8 cellular contexts compared by ENCODE assay signal in the genomic region with DNA sequence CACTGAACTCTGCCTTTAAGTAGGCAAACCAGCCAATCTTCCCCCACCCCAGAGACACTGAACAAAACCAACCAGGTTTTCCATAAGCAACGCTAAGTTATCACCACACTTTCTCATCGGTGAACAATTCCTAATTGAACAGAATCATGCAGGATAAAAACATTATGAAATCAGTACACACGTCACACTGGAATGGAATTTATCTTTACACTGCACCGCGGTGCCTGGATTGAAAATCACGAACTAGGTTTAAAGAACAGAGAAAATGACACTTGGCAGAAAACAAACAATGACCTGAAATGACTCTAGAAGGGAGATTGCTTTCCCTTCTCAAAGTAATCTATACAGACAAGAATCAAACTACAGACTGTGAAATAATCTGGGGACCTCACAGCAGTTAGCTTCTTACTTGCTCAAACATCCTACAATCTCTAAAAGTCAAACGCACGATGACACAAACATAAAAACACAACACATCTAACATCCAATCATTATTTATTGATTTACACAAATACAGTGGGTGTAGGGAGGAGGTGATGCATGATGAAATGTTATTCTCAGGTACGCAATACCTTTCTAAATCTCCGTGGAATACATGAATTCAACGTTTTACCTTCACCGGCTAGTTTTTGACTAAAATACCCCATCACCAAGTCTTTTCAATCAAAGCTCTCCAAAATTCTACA. TPM values are rescaled to one million over a fixed set of nuclear protein-coding genes. Genes with fewer than 3 reads are reported as not detected.
A peak's percentile ranks its signal among the peaks of the same experiment; 100 is the strongest.
DNase-seq lines count a peak whose midpoint lies in the region; ATAC-seq and TF ChIP-seq lines count a peak whose summit lies in the region.

No MANE protein-coding gene starts in this region.

- no peaks in the 10 kb centered on the region for H3K27me3 ChIP-seq in BLaER1 treated with 17β-estradiol and CSF1 and Interleukin-3, amounts not matched to agents 10 nM and 100 nM
- H3K27me3 ChIP-seq in colonic mucosa, result no peaks in the 10 kb centered on the region
- H3K27me3 ChIP-seq in muscle layer of duodenum (ENCODE audit: low read depth, low read length), result no peaks in the 10 kb centered on the region

- no peak for TF ChIP-seq CTCF in colonic mucosa (IDR thresholded peaks at IDR 0.05)

- no peak for ATAC-seq in GM19328 (IDR thresholded peaks at IDR 0.05; ENCODE audit: unreplicated experiment)

- peak overlapping the region; percentile 82 to 98 (median 96) for H3K4me2 ChIP-seq in BLaER1 treated with 17β-estradiol and CSF1 and Interleukin-3, amounts not matched to agents 10 nM and 100 nM

- peak overlapping the region; percentile 76 to 99 (median 96) for H3K4me3 ChIP-seq in BLaER1 treated with 17β-estradiol and CSF1 and Interleukin-3, amounts not matched to agents 10 nM and 100 nM
- H3K4me3 ChIP-seq in colonic mucosa (peak overlapping the region; percentile 72), muscle layer of duodenum (ENCODE audit: low read depth in 1 of 2, low read length in 2 of 2) (peak overlapping the region; percentile 89 to 92)

- peaks cover 17 to 48% (median 30%) of the 10 kb centered on the region in 11 experiments for H3K36me3 ChIP-seq in BLaER1 treated with 17β-estradiol and CSF1 and Interleukin-3, amounts not matched to agents 10 nM and 100 nM
- no peaks in the 10 kb centered on the region for H3K36me3 ChIP-seq in colonic mucosa
- peaks cover 0 to 7% of the 10 kb centered on the region in 2 donors for H3K36me3 ChIP-seq in muscle layer of duodenum (ENCODE audit: control insufficient read depth in 1 of 2, insufficient read depth in 2 of 2, low read length in 2 of 2)

- DNase-seq in M059J (ENCODE audit: low read depth), result peak; percentile 65
- DNase-seq in colonic mucosa, result no peak
- no peak for DNase-seq in posterior vena cava (ENCODE audit: low spot score)
- no peak for DNase-seq in epidermal melanocyte (ENCODE audit: insufficient read length, low spot score)
- DNase-seq in NCI-H1694 treated with DMSO at 0.1 percent for 48 hours (lab: John Stamatoyannopoulos, UW), result no peak

- no peaks in the 10 kb centered on the region for H3K9me3 ChIP-seq in BLaER1 treated with 17β-estradiol and CSF1 and Interleukin-3, amounts not matched to agents 10 nM and 100 nM (replicated peaks in 1 of 11)
- H3K9me3 ChIP-seq in colonic mucosa (no peaks in the 10 kb centered on the region), muscle layer of duodenum (ENCODE audit: control insufficient read depth in 1 of 2, low read length in 2 of 2) (no peaks in the 10 kb centered on the region)

- H3K9ac ChIP-seq in BLaER1 treated with 17β-estradiol and CSF1 and Interleukin-3, amounts not matched to agents 10 nM and 100 nM, result peak overlapping the region; percentile 51 to 96 (median 95); a peak in 20 of 22 replicates
- H3K9ac ChIP-seq in colonic mucosa (ENCODE audit: low read depth in 2 of 2, low read length in 2 of 2), result peak overlapping the region in 1 of 2 donors; percentile 99

- intact Hi-C loops in colonic mucosa (cut with DNase I) (no loop called here), posterior vena cava (cut with DNase I) (no loop called here)

- H4K20me1 ChIP-seq in BLaER1 treated with 17β-estradiol and CSF1 and Interleukin-3, amounts not matched to agents 10 nM and 100 nM, result peaks cover 52 to 63% (median 61%) of the 10 kb centered on the region in 11 experiments

- H3K27ac ChIP-seq in BLaER1 treated with 17β-estradiol and CSF1 and Interleukin-3, amounts not matched to agents 10 nM and 100 nM, result peak overlapping the region in 10 of 11 experiments; percentile 90 to 96 (median 95); a peak in 19 of 22 replicates
- peak overlapping the region; percentile 92 for H3K27ac ChIP-seq in colonic mucosa
- peak overlapping the region; percentile 71 for H3K27ac ChIP-seq in muscle layer of duodenum (ENCODE audit: low read length)

- peaks cover 25 to 43% (median 35%) of the 10 kb centered on the region in 10 experiments for H3K4me1 ChIP-seq in BLaER1 treated with 17β-estradiol and CSF1 and Interleukin-3, amounts not matched to agents 10 nM and 100 nM
- H3K4me1 ChIP-seq in colonic mucosa, result no peaks in the 10 kb centered on the region
- H3K4me1 ChIP-seq in muscle layer of duodenum (ENCODE audit: control insufficient read depth in 1 of 2, insufficient read depth in 2 of 2, low read length in 2 of 2), result peaks cover 10 to 16% of the 10 kb centered on the region in 2 donors

RNA-seq across cellular contexts. Expression of gene EIF4G3, which starts 1.9 kb away (rescaled TPM):
- 32.2 and 57.2 TPM in 2 replicates for total RNA-seq in M059J (2014; rRNA removed; shearing (Covaris generic))
- total RNA-seq in colonic mucosa, result 10 to 100 TPM; 70.3 to 70.5 TPM
- total RNA-seq in posterior vena cava, result 10 to 100 TPM; 54.7 to 56.6 TPM
